ENCODE assay signal across 10 cellular contexts in genomic region chr9:127987103-127987614, GRCh38. TPM values are rescaled to one million over a fixed set of nuclear protein-coding genes. Genes with fewer than 3 reads are reported as not detected.
DNase-seq lines count a peak whose midpoint lies in the region; ATAC-seq and TF ChIP-seq lines count a peak whose summit lies in the region.
"Had no signal": no experiment of that assay in that cellular context is flagged by ENCODE, and none has a peak within 500 bp of the region (broad histone marks: within the 10 kb centered on the region; RNA-seq: fewer than 3 reads in every experiment).

No MANE protein-coding gene starts in this region.

- TF ChIP-seq CTCF in CD8-positive, alpha-beta T cell (IDR thresholded peaks at IDR 0.05), result no peak
- TF ChIP-seq CTCF in body of pancreas (IDR thresholded peaks at IDR 0.05), result no peak

- ATAC-seq in CD8-positive, alpha-beta T cell, result no peak
- ATAC-seq in body of pancreas (peak; percentile 89), HG02759 (IDR thresholded peaks at IDR 0.05; ENCODE audit: unreplicated experiment) (no peak)

- DNase-seq in CD8-positive, alpha-beta T cell, result no peak
- DNase-seq in HS-5 (ENCODE audit: low read depth) (peak; percentile 44), body of pancreas (peak; percentile 94 to 98 (median 98)), mucosa of gallbladder (ENCODE audit: low spot score) (peak; percentile 93), posterior vena cava (ENCODE audit: low spot score) (no peak)
- DNase-seq in activated CD4-positive, CD25-positive, alpha-beta regulatory T cell (lab: John Stamatoyannopoulos, UW), result no peak
- DNase-seq in activated effector memory CD4-positive, alpha-beta T cell treated with anti-CD3 and anti-CD28 coated beads, Interleukin-2, amount 50 U/mL, for 16 hours, result no peak
- DNase-seq: activated CD8-positive, alpha-beta memory T cell treated with anti-CD3 and anti-CD28 coated beads, Interleukin-2, amount 50 U/mL, for 4 hours; occipital lobe had no signal

- H3K4me1 ChIP-seq in CD8-positive, alpha-beta T cell (ENCODE audit: insufficient read depth, low read length), result peaks cover 45% of the 10 kb centered on the region
- H3K4me1 ChIP-seq in body of pancreas, result peaks cover 62% of the 10 kb centered on the region

- POLR2A ChIA-PET in CD8-positive, alpha-beta T cell (lab: Charles Lee), result interaction anchor here (1.1 to 21.4 kb wide), 3 partner anchors 12 to 41 kb away, joined by 3 to 467 read pairs (median 4); no protein-coding TSS in a partner anchor

- intact Hi-C loops in CD8-positive, alpha-beta T cell (cut with DNase I, micrococcal nuclease), result no loop called here
- intact Hi-C loops in body of pancreas (cut with DNase I), result no loop called here
- intact Hi-C loops in posterior vena cava (cut with DNase I), result no loop called here

- no peaks in the 10 kb centered on the region for H3K9me3 Mint-ChIP-seq in CD8-positive, alpha-beta T cell

- TF ChIP-seq POLR2A in body of pancreas (IDR thresholded peaks at IDR 0.05), result peak in 1 of 3 donors; percentile 60

- WGBS in body of pancreas, 2 donors, result 16 to 24% methylated on average over 9 of the region's 9 CpGs

- no peaks in the 10 kb centered on the region for H3K36me3 ChIP-seq in CD8-positive, alpha-beta T cell (ENCODE audit: insufficient read depth, low read length)
- no peaks in the 10 kb centered on the region for H3K36me3 ChIP-seq in body of pancreas (replicated peaks in 1 of 2; ENCODE audit: insufficient read depth in 1 of 2, low read depth in 2 of 2)

- H3K4me1 Mint-ChIP-seq in CD8-positive, alpha-beta T cell (ENCODE audit: low read depth), result peaks cover 46% of the 10 kb centered on the region

- H3K27ac ChIP-seq in CD8-positive, alpha-beta T cell (ENCODE audit: low read depth, low read length), result no peak overlapping the region
- peak overlapping the region; percentile 80 to 92 (median 88) for H3K27ac ChIP-seq in body of pancreas

- no peak overlapping the region for H3K4me3 ChIP-seq in CD8-positive, alpha-beta T cell (ENCODE audit: low read depth, low read length)
- no peak overlapping the region for H3K4me3 ChIP-seq in body of pancreas

- H3K36me3 Mint-ChIP-seq in CD8-positive, alpha-beta T cell, result no peaks in the 10 kb centered on the region

- peak overlapping the region; percentile 67 for H3K27ac Mint-ChIP-seq in CD8-positive, alpha-beta T cell

- CTCF ChIA-PET in CD8-positive, alpha-beta T cell (lab: Charles Lee), result interaction anchor here (0.7 to 1.1 kb wide), 3 partner anchors 32 to 130 kb away, joined by 3 read pairs; no protein-coding TSS in a partner anchor

- H3K9me3 ChIP-seq in CD8-positive, alpha-beta T cell (ENCODE audit: low read length), result no peaks in the 10 kb centered on the region
- no peaks in the 10 kb centered on the region for H3K9me3 ChIP-seq in body of pancreas

- H3K27me3 ChIP-seq in CD8-positive, alpha-beta T cell (ENCODE audit: insufficient read depth, low read length), result no peaks in the 10 kb centered on the region
- H3K27me3 ChIP-seq in body of pancreas, result no peaks in the 10 kb centered on the region

- H3K4me3 Mint-ChIP-seq in CD8-positive, alpha-beta T cell, result no peak overlapping the region

- H3K27me3 Mint-ChIP-seq in CD8-positive, alpha-beta T cell (ENCODE audit: low read depth), result no peaks in the 10 kb centered on the region

RNA-seq across cellular contexts. Expression of gene EEIG1, which starts 6.4 kb away (rescaled TPM):
- 100 to 1,000 TPM; 359 to 378 TPM for total RNA-seq in CD8-positive, alpha-beta T cell
- total RNA-seq in body of pancreas, result 10 to 100 TPM; 41.9 to 42.0 TPM
- 220 TPM for total RNA-seq in mucosa of gallbladder
- total RNA-seq in posterior vena cava, result 10 to 100 TPM; 54.3 to 56.9 TPM

RNA-seq across cellular contexts. Expression of gene DPM2, which starts 49.5 kb away (rescaled TPM):
- 10 to 100 TPM; 40.2 to 42.7 TPM for total RNA-seq in CD8-positive, alpha-beta T cell
- total RNA-seq in body of pancreas (10 to 100 TPM; 23.3 to 39.9 TPM), mucosa of gallbladder (36.6 TPM), posterior vena cava (10 to 100 TPM; 22.8 to 23.6 TPM)

RNA-seq across cellular contexts. Expression of gene PIP5KL1, which starts 56.6 kb away (rescaled TPM):
- total RNA-seq in CD8-positive, alpha-beta T cell, result 1 to 10 TPM; 5.1 to 7.4 TPM
- 1 to 10 TPM; 1.3 to 2.6 TPM for total RNA-seq in body of pancreas
- total RNA-seq in mucosa of gallbladder, result 4.9 TPM
- total RNA-seq in posterior vena cava, result 1 to 10 TPM; 1.2 to 1.3 TPM

Comparison
In these comparisons a context has a peak if more than half of its experiments do, and no peak if none do; other contexts are left out.
1. DNase-seq: peak in HS-5 (single experiment), body of pancreas (4 of 4) and mucosa of gallbladder (single experiment); none in CD8-positive, alpha-beta T cell (0 of 7), activated CD4-positive, CD25-positive, alpha-beta regulatory T cell (0 of 4), activated effector memory CD4-positive, alpha-beta T cell treated with anti-CD3 and anti-CD28 coated beads, Interleukin-2, amount 50 U/mL, for 16 hours (single experiment) and posterior vena cava (single experiment).